ENCODE assay signal across 13 cellular contexts in genomic region chr3:179098388-179099077, GRCh38. TPM values are rescaled to one million over a fixed set of nuclear protein-coding genes. Genes with fewer than 3 reads are reported as not detected.
DNase-seq lines count a peak whose midpoint lies in the region; ATAC-seq, FAIRE-seq and TF ChIP-seq lines count a peak whose summit lies in the region.
"Had no signal": no experiment of that assay in that cellular context is flagged by ENCODE, and none has a peak within 500 bp of the region (broad histone marks: within the 10 kb centered on the region; RNA-seq: fewer than 3 reads in every experiment).

No MANE protein-coding gene starts in this region.

- no peak overlapping the region for H3K4me3 ChIP-seq in BJ (ENCODE audit: low read depth, low read length)
- no peak overlapping the region for H3K4me3 ChIP-seq in bronchial epithelial cell (ENCODE audit: low read depth, low read length)
- H3K4me3 ChIP-seq: mucosa of descending colon had no signal

- no peak for FAIRE-seq in bronchial epithelial cell (lab: Jason Lieb, UNC)

- H3K27me3 ChIP-seq in BJ (ENCODE audit: control insufficient read depth, insufficient read depth, low read length) (no peaks in the 10 kb centered on the region), bronchial epithelial cell (ENCODE audit: control insufficient read depth, insufficient read depth, low read length) (no peaks in the 10 kb centered on the region)

- ATAC-seq in GM21423 (IDR thresholded peaks at IDR 0.05; ENCODE audit: unreplicated experiment) = no peak
- ATAC-seq in stimulated activated naive CD8-positive, alpha-beta T cell treated with anti-CD3 and anti-CD28 coated beads, Interleukin-15, amount 100 ng/mL, for 72 hours = no peak
- ATAC-seq: activated T-cell treated with anti-CD3 and anti-CD28 coated beads, Interleukin-2, amount 50 U/mL, for 4 hours; mucosa of descending colon had no signal

- no peaks in the 10 kb centered on the region for H3K27me3 Mint-ChIP-seq in stimulated activated naive CD8-positive, alpha-beta T cell treated with anti-CD3 and anti-CD28 coated beads, Interleukin-15, amount 100 ng/mL, for 72 hours

- no peak overlapping the region for H3K27ac Mint-ChIP-seq in stimulated activated naive CD8-positive, alpha-beta T cell treated with anti-CD3 and anti-CD28 coated beads, Interleukin-15, amount 100 ng/mL, for 72 hours
- H3K27ac Mint-ChIP-seq: stimulated activated naive CD8-positive, alpha-beta T cell treated with anti-CD3 and anti-CD28 coated beads, Interleukin-15, Interleukin-2, amounts not matched to agents 100 ng/mL and 50 ng/mL, for 24 hours had no signal

- POLR2A ChIA-PET in BJ (lab: Charles Lee) = interaction anchor here (0.5 to 0.7 kb wide), 3 partner anchors 28 to 372 kb away, joined by 3 to 8 read pairs (median 5); no protein-coding TSS in a partner anchor

- intact Hi-C loops in head of caudate nucleus (cut with DNase I) = no loop called here

- H3K4me3 Mint-ChIP-seq in stimulated activated naive CD8-positive, alpha-beta T cell treated with anti-CD3 and anti-CD28 coated beads, Interleukin-15, amount 100 ng/mL, for 72 hours = no peak overlapping the region
- H3K4me3 Mint-ChIP-seq: activated T-cell treated with anti-CD3 and anti-CD28 coated beads, Interleukin-2, amount 50 U/mL, for 4 hours; stimulated activated naive CD8-positive, alpha-beta T cell treated with anti-CD3 and anti-CD28 coated beads, Interleukin-15, Interleukin-2, amounts not matched to agents 100 ng/mL and 50 ng/mL, for 24 hours had no signal

- no peaks in the 10 kb centered on the region for H3K4me1 Mint-ChIP-seq in stimulated activated naive CD8-positive, alpha-beta T cell treated with anti-CD3 and anti-CD28 coated beads, Interleukin-15, amount 100 ng/mL, for 72 hours

- no peaks in the 10 kb centered on the region for H3K9me3 Mint-ChIP-seq in stimulated activated naive CD8-positive, alpha-beta T cell treated with anti-CD3 and anti-CD28 coated beads, Interleukin-15, amount 100 ng/mL, for 72 hours
- H3K9me3 Mint-ChIP-seq: activated T-cell treated with anti-CD3 and anti-CD28 coated beads, Interleukin-2, amount 50 U/mL, for 4 hours; stimulated activated naive CD8-positive, alpha-beta T cell treated with anti-CD3 and anti-CD28 coated beads, Interleukin-15, Interleukin-2, amounts not matched to agents 100 ng/mL and 50 ng/mL, for 24 hours had no signal

- CTCF ChIA-PET in BJ (lab: Yijun Ruan, JAX) = interaction anchor here (1.0 to 2.1 kb wide), 5 partner anchors 10 to 223 kb away, joined by 3 to 9 read pairs (median 5); no protein-coding TSS in a partner anchor

- TF ChIP-seq CTCF in BJ (IDR thresholded peaks at IDR 0.05; ENCODE audit: insufficient read depth, low read depth, low read length) (peak; percentile 27), bronchial epithelial cell (IDR thresholded peaks at IDR 0.05; ENCODE audit: insufficient read depth, low read length, severe bottlenecking) (no peak)

- H3K36me3 ChIP-seq in BJ (ENCODE audit: control insufficient read depth, insufficient read depth, low read length) (no peaks in the 10 kb centered on the region), bronchial epithelial cell (ENCODE audit: control insufficient read depth, insufficient read depth, low read length) (no peaks in the 10 kb centered on the region)

- DNase-seq in BJ (ENCODE audit: low read depth) = no peak
- DNase-seq in NOMO-1 (lab: John Stamatoyannopoulos, UW; ENCODE audit: unreplicated experiment in 2 of 2) = peak; percentile 21 to 70
- DNase-seq in bronchial epithelial cell (ENCODE audit: low read depth) = peak; percentile 58
- peak; percentile 73 for DNase-seq in myocyte (ENCODE audit: low read depth)
- no peak for DNase-seq in T1000 (lab: John Stamatoyannopoulos, UW)
- DNase-seq in stimulated activated naive CD8-positive, alpha-beta T cell treated with anti-CD3 and anti-CD28 coated beads, Interleukin-15, amount 100 ng/mL, for 72 hours = no peak
- no peak for DNase-seq in head of caudate nucleus
- DNase-seq: activated T-cell treated with anti-CD3 and anti-CD28 coated beads, Interleukin-2, amount 50 U/mL, for 4 hours; Calu3; cerebellar nuclear complex; mucosa of descending colon had no signal

RNA-seq across cellular contexts. Expression of gene ZMAT3, which starts 26.9 kb away (rescaled TPM):
- polyA plus RNA-seq in BJ (2011; rRNA removed) = 38.7 and 41.4 TPM in 2 replicates
- 75.4 and 138 TPM in 2 replicates for polyA minus RNA-seq in BJ (2011; rRNA and poly(A)+ RNA removed)
- total RNA-seq in bronchial epithelial cell (12.2 and 15.3 TPM in 2 replicates), myocyte (57.7 and 86.1 TPM in 2 replicates)
- polyA plus RNA-seq in myocyte (2012) = 51.7 TPM

RNA-seq across cellular contexts. Expression of gene PIK3CA, which starts 49.6 kb away (rescaled TPM):
- 5.5 and 13.2 TPM in 2 replicates for polyA plus RNA-seq in BJ (2011; rRNA removed)
- 9.5 and 10.8 TPM in 2 replicates for polyA minus RNA-seq in BJ (2011; rRNA and poly(A)+ RNA removed)
- total RNA-seq in bronchial epithelial cell = 15.9 and 20.3 TPM in 2 replicates
- 18.5 and 21.3 TPM in 2 replicates for total RNA-seq in myocyte
- 9.2 TPM for polyA plus RNA-seq in myocyte (2012)

Comparison
In these comparisons a context has a peak if more than half of its experiments do, and no peak if none do; other contexts are left out.
1. DNase-seq: peak in NOMO-1 (2 of 2), bronchial epithelial cell (single experiment) and myocyte (single experiment); none in BJ (single experiment), T1000 (single experiment), stimulated activated naive CD8-positive, alpha-beta T cell treated with anti-CD3 and anti-CD28 coated beads, Interleukin-15, amount 100 ng/mL, for 72 hours (0 of 2) and head of caudate nucleus (0 of 42).